Comparison of ENCODE assay signal across 2 cellular contexts in genomic region chr7:43215061-43215460, GRCh38.
TF ChIP-seq lines count a peak whose summit lies in the region.

No MANE protein-coding gene starts in this region.

TF ChIP-seq in HepG2, 621 proteins besides CTCF, POLR2A, EP300 and RAD21:
- TF ChIP-seq ZNF652 (CRISPR knock-in tag; IDR thresholded peaks at IDR 0.05; ENCODE audit: borderline replicate concordance, low read depth) (peak; percentile 66), SAP130 (CRISPR knock-in tag; IDR thresholded peaks at IDR 0.05; ENCODE audit: low read depth) (no peak)

TF ChIP-seq in H1, 55 proteins besides CTCF, POLR2A, EP300 and RAD21:
- TF ChIP-seq RNF2 (IDR thresholded peaks at IDR 0.05; ENCODE audit: borderline replicate concordance, low read depth, low read length, missing control alignments, poor library complexity, severe bottlenecking) (no peak), SP4 (IDR thresholded peaks at IDR 0.05; ENCODE audit: low read length) (no peak), SP2 (IDR thresholded peaks at IDR 0.05; ENCODE audit: low read length) (no peak), BRCA1 (IDR thresholded peaks at IDR 0.05; ENCODE audit: low read depth, low read length) (no peak)
- TF ChIP-seq, protein P1, sequence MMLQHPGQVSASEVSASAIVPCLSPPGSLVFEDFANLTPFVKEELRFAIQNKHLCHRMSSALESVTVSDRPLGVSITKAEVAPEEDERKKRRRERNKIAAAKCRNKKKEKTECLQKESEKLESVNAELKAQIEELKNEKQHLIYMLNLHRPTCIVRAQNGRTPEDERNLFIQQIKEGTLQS (IDR thresholded peaks at IDR 0.05; ENCODE audit: insufficient read depth, low read depth, low read length), result no peak
